ENCODE assay signal across 1 cellular context in genomic region chrY:2913066-2913815, GRCh38.
TF ChIP-seq lines count a peak whose summit lies in the region.

No MANE protein-coding gene starts in this region.

TF ChIP-seq in GM23338, 12 proteins besides CTCF, POLR2A, EP300 and RAD21 (continued from another document):
- TF ChIP-seq EZH2phosphoT487 (IDR thresholded peaks at IDR 0.05; ENCODE audit: unreplicated experiment): no peak
- no peak for TF ChIP-seq CREB1 (CRISPR knock-in tag; IDR thresholded peaks at IDR 0.05; ENCODE audit: low read depth)
- TF ChIP-seq EZH2 (IDR thresholded peaks at IDR 0.05; ENCODE audit: low read depth, unreplicated experiment): no peak
- TF ChIP-seq STAT1 (IDR thresholded peaks at IDR 0.05; ENCODE audit: unreplicated experiment): no peak
- TF ChIP-seq, protein P1, sequence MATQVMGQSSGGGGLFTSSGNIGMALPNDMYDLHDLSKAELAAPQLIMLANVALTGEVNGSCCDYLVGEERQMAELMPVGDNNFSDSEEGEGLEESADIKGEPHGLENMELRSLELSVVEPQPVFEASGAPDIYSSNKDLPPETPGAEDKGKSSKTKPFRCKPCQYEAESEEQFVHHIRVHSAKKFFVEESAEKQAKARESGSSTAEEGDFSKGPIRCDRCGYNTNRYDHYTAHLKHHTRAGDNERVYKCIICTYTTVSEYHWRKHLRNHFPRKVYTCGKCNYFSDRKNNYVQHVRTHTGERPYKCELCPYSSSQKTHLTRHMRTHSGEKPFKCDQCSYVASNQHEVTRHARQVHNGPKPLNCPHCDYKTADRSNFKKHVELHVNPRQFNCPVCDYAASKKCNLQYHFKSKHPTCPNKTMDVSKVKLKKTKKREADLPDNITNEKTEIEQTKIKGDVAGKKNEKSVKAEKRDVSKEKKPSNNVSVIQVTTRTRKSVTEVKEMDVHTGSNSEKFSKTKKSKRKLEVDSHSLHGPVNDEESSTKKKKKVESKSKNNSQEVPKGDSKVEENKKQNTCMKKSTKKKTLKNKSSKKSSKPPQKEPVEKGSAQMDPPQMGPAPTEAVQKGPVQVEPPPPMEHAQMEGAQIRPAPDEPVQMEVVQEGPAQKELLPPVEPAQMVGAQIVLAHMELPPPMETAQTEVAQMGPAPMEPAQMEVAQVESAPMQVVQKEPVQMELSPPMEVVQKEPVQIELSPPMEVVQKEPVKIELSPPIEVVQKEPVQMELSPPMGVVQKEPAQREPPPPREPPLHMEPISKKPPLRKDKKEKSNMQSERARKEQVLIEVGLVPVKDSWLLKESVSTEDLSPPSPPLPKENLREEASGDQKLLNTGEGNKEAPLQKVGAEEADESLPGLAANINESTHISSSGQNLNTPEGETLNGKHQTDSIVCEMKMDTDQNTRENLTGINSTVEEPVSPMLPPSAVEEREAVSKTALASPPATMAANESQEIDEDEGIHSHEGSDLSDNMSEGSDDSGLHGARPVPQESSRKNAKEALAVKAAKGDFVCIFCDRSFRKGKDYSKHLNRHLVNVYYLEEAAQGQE (IDR thresholded peaks at IDR 0.05; ENCODE audit: unreplicated experiment): no peak
- TF ChIP-seq JUNB (IDR thresholded peaks at IDR 0.05; ENCODE audit: unreplicated experiment): no peak
